Comparison of ENCODE assay signal across 9 cellular contexts in genomic region chr17:39626671-39627169, GRCh38. TPM values are rescaled to one million over a fixed set of nuclear protein-coding genes. Genes with fewer than 3 reads are reported as not detected.
DNase-seq lines count a peak whose midpoint lies in the region; ATAC-seq and TF ChIP-seq lines count a peak whose summit lies in the region.
"Had no signal": no experiment of that assay in that cellular context is flagged by ENCODE, and none has a peak within 500 bp of the region (broad histone marks: within the 10 kb centered on the region; RNA-seq: fewer than 3 reads in every experiment).

Gene PPP1R1B (plus strand): TSS chr17:39626952. CDS start chr17:39627393, 441 bp downstream.

- TF ChIP-seq EP300 in sigmoid colon (IDR thresholded peaks at IDR 0.05): no peak

- no peak for ATAC-seq in HG03095 (IDR thresholded peaks at IDR 0.05; ENCODE audit: unreplicated experiment)

- peak within 1 kb of the TSS in 2 of 4 donors; percentile 20 to 61 for H3K27ac ChIP-seq in sigmoid colon
- H3K27ac ChIP-seq: brain microvascular endothelial cell had no signal

- intact Hi-C loops in sigmoid colon (cut with DNase I): loop anchor here (10.0 kb wide), 1 partner anchor 348 kb away; no protein-coding TSS in a partner anchor

- DNase-seq in H7 (peak; percentile 89), sigmoid colon (no peak), UCSD-AML1 (lab: John Stamatoyannopoulos, UW; ENCODE audit: unreplicated experiment) (no peak), activated gamma-delta T cell treated with Interleukin-2 at 50 U/mL for 16 hours (no peak), COLO829 (ENCODE audit: low spot score) (no peak)
- DNase-seq in activated naive CD8-positive, alpha-beta T cell treated with anti-CD3 and anti-CD28 coated beads for 36 hours: no peak
- DNase-seq: brain microvascular endothelial cell had no signal

- H3K4me3 Mint-ChIP-seq in activated naive CD8-positive, alpha-beta T cell treated with anti-CD3 and anti-CD28 coated beads for 36 hours: peak within 1 kb of the TSS; percentile 50

- no peaks in the 10 kb centered on the region for H3K36me3 Mint-ChIP-seq in activated naive CD8-positive, alpha-beta T cell treated with anti-CD3 and anti-CD28 coated beads for 36 hours

- H3K36me3 ChIP-seq in H7 (replicated peaks; ENCODE audit: control insufficient read depth, insufficient read depth, low read length) (no peaks in the 10 kb centered on the region), sigmoid colon (no peaks in the 10 kb centered on the region)
- H3K36me3 ChIP-seq: brain microvascular endothelial cell had no signal

- TF ChIP-seq CTCF in sigmoid colon (IDR thresholded peaks at IDR 0.05): no peak

- WGBS in sigmoid colon, 2 donors: 2 to 3% methylated on average over 25 of the region's 25 CpGs

- no peaks in the 10 kb centered on the region for H3K9me3 ChIP-seq in sigmoid colon

- H3K4me1 ChIP-seq in sigmoid colon: peaks cover 0 to 26% (median 22%) of the 10 kb centered on the region in 4 donors

- H3K9me3 Mint-ChIP-seq in activated naive CD8-positive, alpha-beta T cell treated with anti-CD3 and anti-CD28 coated beads for 36 hours: no peaks in the 10 kb centered on the region

- H3K27ac Mint-ChIP-seq in activated naive CD8-positive, alpha-beta T cell treated with anti-CD3 and anti-CD28 coated beads for 36 hours: no peak within 1 kb of the TSS

- H3K27me3 Mint-ChIP-seq in activated naive CD8-positive, alpha-beta T cell treated with anti-CD3 and anti-CD28 coated beads for 36 hours: peaks cover 42% of the 10 kb centered on the region

- H3K4me1 Mint-ChIP-seq in activated naive CD8-positive, alpha-beta T cell treated with anti-CD3 and anti-CD28 coated beads for 36 hours: peaks cover 19% of the 10 kb centered on the region

- H3K27me3 ChIP-seq in H7 (ENCODE audit: control insufficient read depth, insufficient read depth, low read length): peaks cover 51% of the 10 kb centered on the region
- peaks cover 28 to 72% (median 56%) of the 10 kb centered on the region in 3 donors for H3K27me3 ChIP-seq in sigmoid colon

- peak in 1 of 2 donors; percentile 53 for TF ChIP-seq POLR2A in sigmoid colon (IDR thresholded peaks at IDR 0.05)

- H3K4me3 ChIP-seq in H7 (ENCODE audit: insufficient read depth, low read depth, low read length) (peak within 1 kb of the TSS; percentile 69), iPS-11a (ENCODE audit: low read depth, low read length) (peak within 1 kb of the TSS; percentile 62), sigmoid colon (peak within 1 kb of the TSS; percentile 26 to 43 (median 37))

RNA-seq across cellular contexts. Expression of gene PPP1R1B, which starts in this region (rescaled TPM):
- total RNA-seq in H7 (2014; rRNA removed; shearing (Covaris generic)): 8.3 and 11.8 TPM in 2 replicates
- not detected for total RNA-seq in activated naive CD8-positive, alpha-beta T cell treated with anti-CD3 and anti-CD28 coated beads for 36 hours
- total RNA-seq in sigmoid colon: 10 to 100 TPM in 1 of 4 donors, 1 to 10 TPM in 3; 4.2 to 12.1 (median 7.2) TPM
- 100 to 1,000 TPM; 255 to 280 (median 273) TPM for polyA plus RNA-seq in sigmoid colon
